Comparison of ENCODE assay signal across 8 cellular contexts in genomic region chr3:78659386-78659987, GRCh38.
A peak's percentile ranks its signal among the peaks of the same experiment; 100 is the strongest.
DNase-seq lines count a peak whose midpoint lies in the region; ATAC-seq and TF ChIP-seq lines count a peak whose summit lies in the region.

No MANE protein-coding gene starts in this region.

- H3K36me3 ChIP-seq in heart right ventricle, result peaks cover 0 to 11% (median 0%) of the 10 kb centered on the region in 9 donors
- no peaks in the 10 kb centered on the region for H3K36me3 ChIP-seq in right lobe of liver
- H3K36me3 ChIP-seq in H7 (replicated peaks; ENCODE audit: control insufficient read depth, insufficient read depth, low read length), result peaks cover 2% of the 10 kb centered on the region; the same call in 1 of the 2 replicates

- H3K4me1 ChIP-seq in heart right ventricle (no peaks in the 10 kb centered on the region), right lobe of liver (no peaks in the 10 kb centered on the region)

- in situ Hi-C loops in astrocyte of the spinal cord (cut with HindIII; ENCODE audit: low sequenced_read_pairs), result no loop called here

- WGBS in heart right ventricle, 2 donors, result 51 to 55% methylated on average over 6 of the region's 6 CpGs
- 31% methylated on average over 5 of the region's 6 CpGs for WGBS in right lobe of liver (ENCODE audit: insufficient coverage, low coverage, low lambda C conversion rate, missing lambda C conversion rate)

- H3K9me3 ChIP-seq in heart right ventricle, result no peaks in the 10 kb centered on the region
- peaks cover 0 to 3% (median 0%) of the 10 kb centered on the region in 4 donors for H3K9me3 ChIP-seq in right lobe of liver

- H3K27me3 ChIP-seq in heart right ventricle (no peaks in the 10 kb centered on the region), right lobe of liver (no peaks in the 10 kb centered on the region), H7 (ENCODE audit: control insufficient read depth, insufficient read depth, low read length) (no peaks in the 10 kb centered on the region)

- H3K4me3 ChIP-seq in heart right ventricle (no peak overlapping the region), astrocyte of the spinal cord (ENCODE audit: low read depth, low read length) (no peak overlapping the region), right lobe of liver (no peak overlapping the region), H7 (ENCODE audit: insufficient read depth, low read depth, low read length) (no peak overlapping the region)

- DNase-seq in heart right ventricle (peak in 1 of 2 donors; percentile 28), left ventricle myocardium superior (no peak), LoVo (ENCODE audit: low spot score) (peak; percentile 7), astrocyte of the spinal cord (ENCODE audit: low read depth, low spot score) (peak; percentile 61), right lobe of liver (no peak), H7 (no peak)

- ATAC-seq in heart right ventricle (no peak), left ventricle myocardium superior (no peak), right lobe of liver (peak in 3 of 4 donors; percentile 36 to 52 (median 36)), HG03342 (IDR thresholded peaks at IDR 0.05; ENCODE audit: unreplicated experiment) (no peak), HG02870 (IDR thresholded peaks at IDR 0.05; ENCODE audit: unreplicated experiment) (no peak)

- H3K27ac ChIP-seq in heart right ventricle, result no peak overlapping the region
- no peak overlapping the region for H3K27ac ChIP-seq in right lobe of liver

- intact Hi-C loops in heart right ventricle (cut with DNase I) (loop anchor here in 8 of 10 donors (2.0 to 10.0 kb wide), 5 partner anchors 373 to 835 kb away; no protein-coding TSS in a partner anchor), left ventricle myocardium superior (cut with micrococcal nuclease) (loop anchor here (5.0 kb wide), 1 partner anchor 373 kb away; no protein-coding TSS in a partner anchor), right lobe of liver (cut with DNase I) (no loop called here)

- TF ChIP-seq CTCF in heart right ventricle (IDR thresholded peaks at IDR 0.05) (peak; percentile 50 to 75 (median 70)), astrocyte of the spinal cord (IDR thresholded peaks at IDR 0.05; ENCODE audit: low read depth, low read length) (peak; percentile 48), right lobe of liver (IDR thresholded peaks at IDR 0.05) (peak; percentile 61 to 73 (median 72))

- TF ChIP-seq POLR2A in right lobe of liver (IDR thresholded peaks at IDR 0.05), result no peak

Comparison
In these comparisons a context has a peak if more than half of its experiments do, and no peak if none do; other contexts are left out.
1. ATAC-seq: peak in right lobe of liver (3 of 4); none in heart right ventricle (0 of 8), left ventricle myocardium superior (single experiment), HG03342 (single experiment) and HG02870 (single experiment).
2. DNase-seq: peak in LoVo (single experiment) and astrocyte of the spinal cord (single experiment); none in left ventricle myocardium superior (single experiment), right lobe of liver (0 of 3) and H7 (single experiment).
3. intact Hi-C loops: an anchor here in heart right ventricle (2.0 to 10.0 kb wide) and left ventricle myocardium superior (5.0 kb wide); none called in right lobe of liver.
4. Peak in every context shown above with its lines, with median percentiles within 50 percentile points of each other: CTCF ChIP-seq.